21 cellular contexts compared by ENCODE assay signal in genomic region chr1:157723157-157723556, GRCh38. TPM values are rescaled to one million over a fixed set of nuclear protein-coding genes. Genes with fewer than 3 reads are reported as not detected.
DNase-seq lines count a peak whose midpoint lies in the region; ATAC-seq and TF ChIP-seq lines count a peak whose summit lies in the region.
"Had no signal": no experiment of that assay in that cellular context is flagged by ENCODE, and none has a peak within 500 bp of the region (broad histone marks: within the 10 kb centered on the region; RNA-seq: fewer than 3 reads in every experiment).

No MANE protein-coding gene starts in this region.

- peak; percentile 46 for ATAC-seq in CD8-positive, alpha-beta T cell
- ATAC-seq in memory B cell (ENCODE audit: low read depth) = no peak
- ATAC-seq in stimulated activated memory B cell treated with anti-CD40 and anti-IgM and Interleukin-4, amounts not matched to agents 10 μg/mL and 1 μg/mL and 100 μg/mL, for 72 hours = peak; percentile 49
- no peak for ATAC-seq in GM18505 (IDR thresholded peaks at IDR 0.05; ENCODE audit: unreplicated experiment)
- ATAC-seq: Panc1 had no signal

- intact Hi-C loops in CD8-positive, alpha-beta T cell (cut with DNase I, micrococcal nuclease) = no loop called here

- H3K27me3 Mint-ChIP-seq in CD8-positive, alpha-beta T cell (ENCODE audit: low read depth) = no peaks in the 10 kb centered on the region
- H3K27me3 Mint-ChIP-seq in IgD-negative memory B cell (no peaks in the 10 kb centered on the region), memory B cell (no peaks in the 10 kb centered on the region)
- no peaks in the 10 kb centered on the region for H3K27me3 Mint-ChIP-seq in stimulated activated memory B cell treated with anti-CD40 and anti-IgM and Interleukin-4, amounts not matched to agents 10 μg/mL and 1 μg/mL and 100 μg/mL, for 72 hours

- no peak for TF ChIP-seq CTCF in CD8-positive, alpha-beta T cell (IDR thresholded peaks at IDR 0.05)
- TF ChIP-seq CTCF in GM10248 (IDR thresholded peaks at IDR 0.05; ENCODE audit: control extremely low read depth, extremely low read depth, low read depth, missing control alignments) = no peak

- CTCF ChIA-PET in CD8-positive, alpha-beta T cell (lab: Charles Lee) = no interaction called here
- CTCF ChIA-PET in GM10248 (lab: Yijun Ruan, JAX) = no interaction called here

- H3K36me3 ChIP-seq in CD8-positive, alpha-beta T cell (ENCODE audit: insufficient read depth, low read length) = no peaks in the 10 kb centered on the region

- H3K27ac Mint-ChIP-seq in CD8-positive, alpha-beta T cell = peak overlapping the region; percentile 30
- peak overlapping the region in 2 of 3 donors; percentile 27 to 65 for H3K27ac Mint-ChIP-seq in IgD-negative memory B cell
- H3K27ac Mint-ChIP-seq in memory B cell = peak overlapping the region; percentile 75
- H3K27ac Mint-ChIP-seq in stimulated activated memory B cell treated with anti-CD40 and anti-IgM and Interleukin-4, amounts not matched to agents 10 μg/mL and 1 μg/mL and 100 μg/mL, for 72 hours = peak overlapping the region; percentile 99
- H3K27ac Mint-ChIP-seq: HFFc6 had no signal

- H3K4me1 Mint-ChIP-seq in CD8-positive, alpha-beta T cell (ENCODE audit: low read depth) = peaks cover 38% of the 10 kb centered on the region
- peaks cover 49 to 60% (median 54%) of the 10 kb centered on the region in 3 donors for H3K4me1 Mint-ChIP-seq in IgD-negative memory B cell
- H3K4me1 Mint-ChIP-seq in memory B cell = peaks cover 45% of the 10 kb centered on the region
- H3K4me1 Mint-ChIP-seq in stimulated activated memory B cell treated with anti-CD40 and anti-IgM and Interleukin-4, amounts not matched to agents 10 μg/mL and 1 μg/mL and 100 μg/mL, for 72 hours = peaks cover 65% of the 10 kb centered on the region

- H3K4me3 Mint-ChIP-seq in CD8-positive, alpha-beta T cell = no peak overlapping the region
- peak overlapping the region in 3 of 4 donors; percentile 15 to 91 (median 77) for H3K4me3 Mint-ChIP-seq in IgD-negative memory B cell
- H3K4me3 Mint-ChIP-seq in memory B cell = peak overlapping the region; percentile 44
- H3K4me3 Mint-ChIP-seq in stimulated activated memory B cell treated with anti-CD40 and anti-IgM and Interleukin-4, amounts not matched to agents 10 μg/mL and 1 μg/mL and 100 μg/mL, for 72 hours = peak overlapping the region; percentile 18
- H3K4me3 Mint-ChIP-seq: HFFc6 had no signal

- peaks cover 12% of the 10 kb centered on the region for H3K9me3 Mint-ChIP-seq in CD8-positive, alpha-beta T cell
- peaks cover 4 to 11% (median 6%) of the 10 kb centered on the region in 3 donors for H3K9me3 Mint-ChIP-seq in IgD-negative memory B cell
- H3K9me3 Mint-ChIP-seq in memory B cell = peaks cover 11% of the 10 kb centered on the region
- peaks cover 12% of the 10 kb centered on the region for H3K9me3 Mint-ChIP-seq in stimulated activated memory B cell treated with anti-CD40 and anti-IgM and Interleukin-4, amounts not matched to agents 10 μg/mL and 1 μg/mL and 100 μg/mL, for 72 hours

- H3K4me1 ChIP-seq in CD8-positive, alpha-beta T cell (ENCODE audit: insufficient read depth, low read length) = peaks cover 15% of the 10 kb centered on the region

- H3K27ac ChIP-seq in CD8-positive, alpha-beta T cell (ENCODE audit: low read depth, low read length) = no peak overlapping the region
- H3K27ac ChIP-seq: BLaER1 treated with 17β-estradiol and CSF1 and Interleukin-3, amounts not matched to agents 10 nM and 100 nM had no signal

- H3K27me3 ChIP-seq in CD8-positive, alpha-beta T cell (ENCODE audit: insufficient read depth, low read length) = no peaks in the 10 kb centered on the region
- H3K27me3 ChIP-seq: BLaER1 treated with 17β-estradiol and CSF1 and Interleukin-3, amounts not matched to agents 10 nM and 100 nM had no signal

- peaks cover 5% of the 10 kb centered on the region for H3K36me3 Mint-ChIP-seq in CD8-positive, alpha-beta T cell
- peaks cover 4% of the 10 kb centered on the region for H3K36me3 Mint-ChIP-seq in IgD-negative memory B cell
- peaks cover 12% of the 10 kb centered on the region for H3K36me3 Mint-ChIP-seq in memory B cell
- peaks cover 26% of the 10 kb centered on the region for H3K36me3 Mint-ChIP-seq in stimulated activated memory B cell treated with anti-CD40 and anti-IgM and Interleukin-4, amounts not matched to agents 10 μg/mL and 1 μg/mL and 100 μg/mL, for 72 hours

- no peak overlapping the region for H3K4me3 ChIP-seq in CD8-positive, alpha-beta T cell (ENCODE audit: low read depth, low read length)
- H3K4me3 ChIP-seq: BLaER1 treated with 17β-estradiol and CSF1 and Interleukin-3, amounts not matched to agents 10 nM and 100 nM had no signal

- TF ChIP-seq POLR2A in GM18505 (IDR thresholded peaks at IDR 0.05; ENCODE audit: borderline replicate concordance, extremely low read depth, insufficient read depth, insufficient read length) = no peak

- peaks cover 5% of the 10 kb centered on the region for H3K9me3 ChIP-seq in CD8-positive, alpha-beta T cell (ENCODE audit: low read length)

- DNase-seq in CD8-positive, alpha-beta T cell = no peak
- DNase-seq in memory B cell (ENCODE audit: low spot score in 2 of 2) = no peak
- DNase-seq in GM10248 (ENCODE audit: extremely low spot score) = no peak
- DNase-seq in activated CD4-positive, alpha-beta T cell treated with anti-CD3 and anti-CD28 coated beads for 1 hour = no peak
- DNase-seq: GDM1; H7; HFFc6; Karpas-422; MV-4-11; NCI-H1105 treated with DMSO at 0.1 percent for 48 hours; NCI-H2029 treated with DMSO at 0.1 percent for 48 hours; NCI-H226; NCI-H524; NCI-H774; NK-92 treated with Interleukin-12 subunit alpha and Interleukin-12 subunit beta, amount 100 ng/mL, for 24 hours had no signal

- POLR2A ChIA-PET in CD8-positive, alpha-beta T cell (lab: Charles Lee) = no interaction called here
- POLR2A ChIA-PET in GM10248 (lab: Yijun Ruan, JAX) = no interaction called here

RNA-seq across cellular contexts. Expression of gene FCRL3, which starts 22.6 kb away (rescaled TPM):
- 1 to 10 TPM; 5.5 to 6.0 TPM for total RNA-seq in CD8-positive, alpha-beta T cell
- polyA plus RNA-seq in IgD-negative memory B cell = 84.5 TPM
- total RNA-seq: H7, HFFc6, M059J had no signal

RNA-seq across cellular contexts. Expression of gene FCRL2, which starts 53.8 kb away (rescaled TPM):
- under 1 TPM; 0.62 to 0.64 TPM for total RNA-seq in CD8-positive, alpha-beta T cell
- 52.3 TPM for polyA plus RNA-seq in IgD-negative memory B cell
- total RNA-seq: H7, HFFc6, M059J had no signal

Comparison
In these comparisons a context has a peak if more than half of its experiments do, and no peak if none do; other contexts are left out.
1. ATAC-seq: peak in CD8-positive, alpha-beta T cell (single experiment) and stimulated activated memory B cell treated with anti-CD40 and anti-IgM and Interleukin-4, amounts not matched to agents 10 μg/mL and 1 μg/mL and 100 μg/mL, for 72 hours (single experiment); none in memory B cell (single experiment) and GM18505 (single experiment).
2. H3K27ac Mint-ChIP-seq: peak in every context shown above with its lines; median percentile 99 in stimulated activated memory B cell treated with anti-CD40 and anti-IgM and Interleukin-4, amounts not matched to agents 10 μg/mL and 1 μg/mL and 100 μg/mL, for 72 hours; 75 in memory B cell; 46 in IgD-negative memory B cell; 30 in CD8-positive, alpha-beta T cell.